Comparison of ENCODE assay signal across 1 cellular context in the genomic region with DNA sequence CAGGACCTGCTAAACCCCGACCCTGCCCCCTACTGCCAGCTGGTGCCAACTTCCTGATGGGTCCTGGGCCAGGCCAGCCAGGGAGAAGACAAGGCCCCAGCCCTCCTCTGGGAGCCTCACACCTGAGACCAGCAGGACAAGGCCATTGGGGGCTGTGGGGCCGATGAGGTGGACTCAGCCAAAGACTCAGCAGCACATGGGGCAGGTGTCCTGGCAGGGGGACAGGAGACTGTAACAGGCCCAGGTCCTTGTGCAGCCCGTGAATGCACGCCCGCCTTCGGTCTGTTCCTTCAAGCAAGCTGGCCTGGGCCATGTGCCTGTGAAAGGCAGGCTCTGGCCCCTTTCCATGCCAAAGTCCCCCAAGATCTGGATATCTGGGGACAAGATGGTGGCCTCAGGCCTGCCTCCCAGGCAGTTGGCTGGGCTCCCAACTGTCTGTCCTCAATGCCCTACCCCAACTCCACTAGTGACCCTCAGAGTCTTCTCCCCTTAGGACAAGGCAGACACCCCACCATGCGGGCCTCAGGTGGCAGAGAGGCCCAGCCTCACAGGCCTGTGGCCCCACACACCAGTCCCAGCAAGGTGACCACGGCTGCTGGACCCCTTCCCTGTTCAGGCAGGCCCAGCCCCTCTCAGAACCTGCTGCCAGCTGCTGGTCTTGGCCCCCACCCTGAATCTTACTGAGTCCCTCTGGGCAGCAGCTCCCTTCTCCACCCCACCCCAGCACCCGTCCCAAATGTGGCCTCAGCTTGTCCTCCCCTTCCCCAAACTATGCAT.
TF ChIP-seq lines count a peak whose summit lies in the region.

No MANE protein-coding gene starts in this region.

TF ChIP-seq in endothelial cell of umbilical vein, 7 proteins besides CTCF, POLR2A, EP300 and RAD21:
- TF ChIP-seq GATA2 (IDR thresholded peaks at IDR 0.05; ENCODE audit: insufficient read depth, insufficient read length, low read depth, low read length) = no peak
- no peak for TF ChIP-seq FOS (IDR thresholded peaks at IDR 0.05; ENCODE audit: borderline replicate concordance, insufficient read depth, low read length)
- no peak for TF ChIP-seq MYC (IDR thresholded peaks at IDR 0.05; ENCODE audit: low read depth, low read length)
